1 cellular context compared by ENCODE assay signal in the genomic region with DNA sequence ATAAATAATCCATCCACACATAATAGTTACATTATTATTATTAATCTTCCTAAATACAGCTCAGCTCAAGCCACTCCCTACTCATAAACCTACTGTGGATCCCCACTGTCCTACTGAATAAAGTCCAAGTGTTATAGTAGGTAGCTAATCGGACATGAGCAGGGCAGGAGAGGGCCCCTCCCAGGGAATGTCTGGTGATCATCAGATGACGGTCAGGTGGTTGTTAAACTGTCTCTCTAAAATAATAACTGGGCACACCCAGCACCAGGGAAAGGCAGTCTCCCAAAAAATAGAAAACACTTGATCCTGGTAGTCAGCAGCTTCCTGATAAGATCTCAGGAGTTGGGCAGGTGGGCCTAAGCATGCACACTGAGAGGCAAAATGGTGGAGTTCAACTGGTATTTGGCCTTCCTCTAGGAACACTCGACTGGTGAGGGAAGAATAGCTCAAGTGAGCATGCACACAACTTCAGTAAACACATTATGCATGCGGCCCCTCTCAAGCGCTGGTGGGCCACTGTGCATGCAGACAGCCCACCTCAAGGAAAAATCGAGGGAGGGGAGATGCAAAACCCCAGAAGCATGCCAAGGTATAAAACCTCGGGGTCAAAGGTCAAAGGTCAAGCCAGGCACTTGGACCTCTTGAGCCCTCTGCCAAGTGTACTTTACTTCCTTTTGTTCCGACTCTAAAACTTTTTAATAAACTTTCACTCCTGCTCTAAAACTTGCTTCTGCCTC.
TF ChIP-seq lines count a peak whose summit lies in the region.

No MANE protein-coding gene starts in this region.

TF ChIP-seq in GM12878, 131 proteins besides CTCF, POLR2A, EP300 and RAD21 (continued from another document):
- TF ChIP-seq TCF3 (IDR thresholded peaks at IDR 0.05; ENCODE audit: borderline replicate concordance, insufficient read depth, low read depth, low read length) = no peak
- TF ChIP-seq NR2C2 (IDR thresholded peaks at IDR 0.05; ENCODE audit: borderline replicate concordance, control insufficient read depth, insufficient read length, low read depth) = peak; percentile 68
- TF ChIP-seq, protein P1, sequence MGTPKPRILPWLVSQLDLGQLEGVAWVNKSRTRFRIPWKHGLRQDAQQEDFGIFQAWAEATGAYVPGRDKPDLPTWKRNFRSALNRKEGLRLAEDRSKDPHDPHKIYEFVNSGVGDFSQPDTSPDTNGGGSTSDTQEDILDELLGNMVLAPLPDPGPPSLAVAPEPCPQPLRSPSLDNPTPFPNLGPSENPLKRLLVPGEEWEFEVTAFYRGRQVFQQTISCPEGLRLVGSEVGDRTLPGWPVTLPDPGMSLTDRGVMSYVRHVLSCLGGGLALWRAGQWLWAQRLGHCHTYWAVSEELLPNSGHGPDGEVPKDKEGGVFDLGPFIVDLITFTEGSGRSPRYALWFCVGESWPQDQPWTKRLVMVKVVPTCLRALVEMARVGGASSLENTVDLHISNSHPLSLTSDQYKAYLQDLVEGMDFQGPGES (IDR thresholded peaks at IDR 0.05) = no peak
- no peak for TF ChIP-seq IRF4 (IDR thresholded peaks at IDR 0.05; ENCODE audit: low read depth, low read length)
- TF ChIP-seq BACH1 (IDR thresholded peaks at IDR 0.05; ENCODE audit: borderline replicate concordance) = no peak
- TF ChIP-seq NR2C1 (IDR thresholded peaks at IDR 0.05) = peak; percentile 80
- no peak for TF ChIP-seq STAT3 (IDR thresholded peaks at IDR 0.05; ENCODE audit: low read depth, low read length)
- no peak for TF ChIP-seq BRCA1 (IDR thresholded peaks at IDR 0.05; ENCODE audit: low read depth, low read length)
- TF ChIP-seq NR2F1 (conservative IDR thresholded peaks at IDR 0.05) = peak; percentile 86
- no peak for TF ChIP-seq SIN3A (IDR thresholded peaks at IDR 0.05; ENCODE audit: low read depth, low read length)
TF ChIP-seq in GM12878: peak in this region for 3.
